ENCODE assay signal across 8 cellular contexts in the genomic region with DNA sequence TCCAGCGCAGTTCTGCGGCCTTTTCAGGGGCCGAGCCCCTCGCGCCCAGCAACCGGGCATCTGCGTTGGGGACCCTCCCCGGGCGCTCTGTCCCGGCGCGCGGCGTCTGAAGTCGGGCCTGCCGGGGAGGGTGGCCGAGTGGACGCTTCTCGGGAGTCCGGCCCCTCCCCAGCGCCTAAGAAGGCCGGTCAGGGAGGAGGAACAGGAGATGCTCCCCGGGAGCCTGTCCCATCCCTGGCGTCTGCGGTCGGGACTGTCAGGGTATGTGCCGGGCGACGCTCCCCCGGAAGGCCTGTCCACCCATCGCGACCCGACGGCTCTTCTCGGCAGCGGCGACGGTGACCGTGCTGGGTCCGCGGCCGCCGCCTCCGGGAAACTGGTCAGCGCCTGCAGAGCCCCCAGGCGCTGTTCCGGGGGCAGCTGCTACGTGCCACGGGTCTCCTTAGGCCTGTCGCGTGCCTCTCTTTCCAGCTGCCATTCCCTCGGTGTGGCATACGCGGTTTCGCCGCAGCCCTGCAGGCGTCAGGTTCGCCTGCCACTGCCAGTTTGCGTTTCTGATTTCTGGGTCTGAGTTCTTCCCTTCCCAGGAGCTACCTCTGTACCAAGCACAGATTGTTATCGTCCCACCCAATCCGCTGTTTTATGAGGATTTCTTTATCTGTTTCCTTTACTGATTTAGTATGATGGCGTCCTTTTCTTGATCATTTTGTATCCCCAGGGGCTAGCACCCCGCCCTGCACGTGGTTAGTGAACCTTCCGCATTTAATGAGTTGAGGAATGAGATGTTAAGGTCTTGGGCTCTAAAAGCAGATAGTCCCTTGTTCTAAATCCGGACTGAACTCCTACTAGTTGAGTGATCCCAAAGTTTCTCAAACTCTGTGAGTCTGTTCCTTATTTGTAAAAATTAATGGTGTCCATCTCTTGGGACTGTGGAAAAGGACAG. TPM values are rescaled to one million over a fixed set of nuclear protein-coding genes. Genes with fewer than 3 reads are reported as not detected.
DNase-seq lines count a peak whose midpoint lies in the region; ATAC-seq and TF ChIP-seq lines count a peak whose summit lies in the region.

No MANE protein-coding gene starts in this region.

- TF ChIP-seq CTCF in brain (conservative IDR thresholded peaks at IDR 0.05), result no peak
- TF ChIP-seq CTCF in sigmoid colon (IDR thresholded peaks at IDR 0.05), result peak in 1 of 4 experiments; percentile 8

- peaks cover 42% of the 10 kb centered on the region for H3K4me1 ChIP-seq in CD8-positive, alpha-beta memory T cell (ENCODE audit: insufficient read depth, low read length)
- peaks cover 0 to 45% (median 30%) of the 10 kb centered on the region in 4 donors for H3K4me1 ChIP-seq in sigmoid colon

- peak overlapping the region; percentile 92 to 97 (median 95) for H3K4me3 Mint-ChIP-seq in CD8-positive, alpha-beta memory T cell
- H3K4me3 Mint-ChIP-seq in brain, result peak overlapping the region; percentile 92 to 99 (median 97)

- TF ChIP-seq EP300 in sigmoid colon (IDR thresholded peaks at IDR 0.05), result no peak

- H3K9me3 Mint-ChIP-seq in CD8-positive, alpha-beta memory T cell, result no peaks in the 10 kb centered on the region
- peaks cover 0 to 7% (median 4%) of the 10 kb centered on the region in 5 experiments for H3K9me3 Mint-ChIP-seq in brain

- H3K27me3 Mint-ChIP-seq in CD8-positive, alpha-beta memory T cell, result no peaks in the 10 kb centered on the region
- H3K27me3 Mint-ChIP-seq in brain, result no peaks in the 10 kb centered on the region

- H3K4me3 ChIP-seq in CD8-positive, alpha-beta memory T cell (ENCODE audit: low read length), result peak overlapping the region; percentile 88
- peak overlapping the region; percentile 80 for H3K4me3 ChIP-seq in iPS-11a (ENCODE audit: low read depth, low read length)
- H3K4me3 ChIP-seq in sigmoid colon, result peak overlapping the region; percentile 73 to 89 (median 80)

- POLR2A ChIA-PET in CD8-positive, alpha-beta memory T cell (lab: Charles Lee), result interaction anchor here (0.8 to 1.6 kb wide), 6 partner anchors 23 to 1748 kb away, joined by 3 to 30 read pairs (median 6); partner anchors contain the start of genes IFIT1, IFIT2, KIF20B and LIPA

- no peak for TF ChIP-seq POLR2A in sigmoid colon (IDR thresholded peaks at IDR 0.05)

- peaks cover 60 to 78% (median 77%) of the 10 kb centered on the region in 3 donors for H3K4me1 Mint-ChIP-seq in CD8-positive, alpha-beta memory T cell
- H3K4me1 Mint-ChIP-seq in brain, result peaks cover 85% of the 10 kb centered on the region

- H3K27ac Mint-ChIP-seq in CD8-positive, alpha-beta memory T cell, result peak overlapping the region; percentile 89 to 100 (median 98)
- peak overlapping the region; percentile 91 to 99 (median 96) for H3K27ac Mint-ChIP-seq in brain

- peak; percentile 38 for ATAC-seq in GM19397 (IDR thresholded peaks at IDR 0.05; ENCODE audit: unreplicated experiment)
- ATAC-seq in HG03457 (IDR thresholded peaks at IDR 0.05; ENCODE audit: unreplicated experiment), result peak; percentile 29

- peak overlapping the region; percentile 88 for H3K27ac ChIP-seq in CD8-positive, alpha-beta memory T cell (ENCODE audit: low read depth, low read length)
- H3K27ac ChIP-seq in sigmoid colon, result peak overlapping the region; percentile 87 to 96 (median 94)

- CTCF ChIA-PET in CD8-positive, alpha-beta memory T cell (lab: Charles Lee), result interaction anchor here (0.9 to 1.4 kb wide), 3 partner anchors 22 to 80 kb away, joined by 3 to 6 read pairs (median 3); partner anchors contain the start of gene IFIT1

- 1% methylated on average over 66 of the region's 66 CpGs for WGBS in sigmoid colon, 2 donors

- H3K27me3 ChIP-seq in CD8-positive, alpha-beta memory T cell (ENCODE audit: insufficient read depth, low read length, poor library complexity, severe bottlenecking), result no peaks in the 10 kb centered on the region
- no peaks in the 10 kb centered on the region for H3K27me3 ChIP-seq in sigmoid colon

- DNase-seq in CD8-positive, alpha-beta memory T cell, result peak; percentile 34 to 65 (median 49)
- peak; percentile 10 for DNase-seq in T-helper 22 cell (ENCODE audit: low read depth)
- peak; percentile 76 for DNase-seq in sigmoid colon
- no peak for DNase-seq in ecto neural progenitor cell (ENCODE audit: low spot score)

- no peaks in the 10 kb centered on the region for H3K9me3 ChIP-seq in CD8-positive, alpha-beta memory T cell (ENCODE audit: low read length)
- H3K9me3 ChIP-seq in sigmoid colon, result no peaks in the 10 kb centered on the region

- intact Hi-C loops in sigmoid colon (cut with DNase I), result loop anchor here (2.0 to 5.0 kb wide), 2 partner anchors 22 to 158 kb away; partner anchors contain the start of gene IFIT1

- peaks cover 0 to 29% (median 10%) of the 10 kb centered on the region in 3 donors for H3K36me3 Mint-ChIP-seq in CD8-positive, alpha-beta memory T cell
- peaks cover 46% of the 10 kb centered on the region for H3K36me3 Mint-ChIP-seq in brain

- no peaks in the 10 kb centered on the region for H3K36me3 ChIP-seq in CD8-positive, alpha-beta memory T cell (ENCODE audit: insufficient read depth, low read length)
- peaks cover 0 to 5% (median 0%) of the 10 kb centered on the region in 4 donors for H3K36me3 ChIP-seq in sigmoid colon

RNA-seq across cellular contexts. Expression of gene IFIT5, which starts 0.8 kb away (rescaled TPM):
- total RNA-seq in CD8-positive, alpha-beta memory T cell, result 1 to 10 TPM; 6.2 to 6.5 TPM
- polyA plus RNA-seq in CD8-positive, alpha-beta memory T cell, result 7.9 TPM
- polyA plus RNA-seq in brain (ENCODE audit: insufficient read depth, low read depth, low replicate concordance) (4.1 TPM), sigmoid colon (1 to 10 TPM; 5.3 to 9.6 (median 6.0) TPM)
- 10 to 100 TPM; 10.2 to 24.3 (median 19.3) TPM for total RNA-seq in sigmoid colon

RNA-seq across cellular contexts. Expression of gene IFIT1, which starts 22.7 kb away (rescaled TPM):
- under 1 TPM; 0.39 to 0.71 TPM for total RNA-seq in CD8-positive, alpha-beta memory T cell
- polyA plus RNA-seq in CD8-positive, alpha-beta memory T cell, result 4.1 TPM
- 15.9 TPM for polyA plus RNA-seq in brain (ENCODE audit: insufficient read depth, low read depth, low replicate concordance)
- total RNA-seq in sigmoid colon, result 10 to 100 TPM; 11.8 to 33.5 (median 20.9) TPM
- 10 to 100 TPM in 1 of 3 donors, 1 to 10 TPM in 2; 6.9 to 27.1 (median 7.2) TPM for polyA plus RNA-seq in sigmoid colon

RNA-seq across cellular contexts. Expression of gene IFIT1B, which starts 37.3 kb away (rescaled TPM):
- not detected for total RNA-seq in CD8-positive, alpha-beta memory T cell
- 0.14 TPM for polyA plus RNA-seq in CD8-positive, alpha-beta memory T cell
- polyA plus RNA-seq in brain (ENCODE audit: insufficient read depth, low read depth, low replicate concordance) (not detected), sigmoid colon (not detected)
- not detected for total RNA-seq in sigmoid colon
